1 cellular context compared by ENCODE assay signal in the genomic region with DNA sequence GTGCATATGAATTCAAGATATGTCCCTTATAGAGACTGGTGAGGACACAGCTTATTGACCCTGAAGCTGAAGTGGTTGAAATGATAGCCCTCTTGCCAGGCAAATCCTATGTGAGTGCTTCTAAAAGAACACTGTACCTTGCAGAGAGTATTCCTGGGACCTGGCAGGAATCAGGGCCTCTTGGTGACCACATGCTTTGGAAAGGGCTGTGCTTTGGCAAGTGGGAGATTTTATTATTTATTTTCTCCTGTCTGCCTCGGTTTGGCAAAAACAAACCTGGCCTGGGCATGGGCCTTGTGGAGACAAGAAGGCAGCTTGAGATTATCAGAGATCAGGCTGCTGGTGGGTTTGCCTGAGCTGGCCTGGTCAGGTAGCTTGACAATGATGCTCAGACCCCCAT.
TF ChIP-seq lines count a peak whose summit lies in the region.

No MANE protein-coding gene starts in this region.

TF ChIP-seq in K562, 482 proteins besides CTCF, POLR2A, EP300 and RAD21:
- TF ChIP-seq KDM2B (CRISPR knock-in tag; IDR thresholded peaks at IDR 0.05) (no peak), MCM5 (IDR thresholded peaks at IDR 0.05; ENCODE audit: low read depth) (no peak), ADNP (tag; IDR thresholded peaks at IDR 0.05) (0 out of 2 replicates have a peak, but pooled peaks have one; percentile 3)
- TF ChIP-seq, protein P1, sequence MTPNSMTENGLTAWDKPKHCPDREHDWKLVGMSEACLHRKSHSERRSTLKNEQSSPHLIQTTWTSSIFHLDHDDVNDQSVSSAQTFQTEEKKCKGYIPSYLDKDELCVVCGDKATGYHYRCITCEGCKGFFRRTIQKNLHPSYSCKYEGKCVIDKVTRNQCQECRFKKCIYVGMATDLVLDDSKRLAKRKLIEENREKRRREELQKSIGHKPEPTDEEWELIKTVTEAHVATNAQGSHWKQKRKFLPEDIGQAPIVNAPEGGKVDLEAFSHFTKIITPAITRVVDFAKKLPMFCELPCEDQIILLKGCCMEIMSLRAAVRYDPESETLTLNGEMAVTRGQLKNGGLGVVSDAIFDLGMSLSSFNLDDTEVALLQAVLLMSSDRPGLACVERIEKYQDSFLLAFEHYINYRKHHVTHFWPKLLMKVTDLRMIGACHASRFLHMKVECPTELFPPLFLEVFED (CRISPR knock-in tag; conservative IDR thresholded peaks at IDR 0.05), result no peak
